In genomic region chr20:17972121-17972520, GRCh38 we compare ENCODE assay signal across 8 cellular contexts. TPM values are rescaled to one million over a fixed set of nuclear protein-coding genes. Genes with fewer than 3 reads are reported as not detected.
DNase-seq lines count a peak whose midpoint lies in the region; ATAC-seq and TF ChIP-seq lines count a peak whose summit lies in the region.

No MANE protein-coding gene starts in this region.

- H3K4me3 ChIP-seq in DND-41 (ENCODE audit: low read depth in 1 of 2, low read length in 2 of 2) (peak overlapping the region; percentile 54 to 72; a peak in 3 of 4 replicates), choroid plexus epithelial cell (ENCODE audit: low read depth, low read length) (peak overlapping the region; percentile 90), prostate gland (no peak overlapping the region)

- H3K4me2 ChIP-seq in DND-41 (ENCODE audit: insufficient read depth, low read length), result peak overlapping the region; percentile 72

- peak overlapping the region; percentile 98; the same call in 1 of the 2 replicates for H3K27ac ChIP-seq in DND-41 (ENCODE audit: low read length)
- H3K27ac ChIP-seq in prostate gland, result no peak overlapping the region

- intact Hi-C loops in prostate gland (cut with DNase I), result no loop called here

- peaks cover 52% of the 10 kb centered on the region for H3K4me1 ChIP-seq in DND-41 (ENCODE audit: insufficient read depth, low read length)
- no peaks in the 10 kb centered on the region for H3K4me1 ChIP-seq in prostate gland (replicated peaks)

- peak overlapping the region; percentile 89 for H3K4me3 Mint-ChIP-seq in nephron progenitor cell

- ATAC-seq in DND-41 (ENCODE audit: insufficient read depth, low read depth) (no peak), GM21390 (IDR thresholded peaks at IDR 0.05; ENCODE audit: unreplicated experiment) (no peak)

- H3K27me3 Mint-ChIP-seq in nephron progenitor cell (ENCODE audit: low read depth, poor library complexity), result peaks cover 3% of the 10 kb centered on the region

- TF ChIP-seq POLR2A in prostate gland (IDR thresholded peaks at IDR 0.05), result no peak

- H2AFZ ChIP-seq in DND-41 (ENCODE audit: low read depth, low read length), result no peak overlapping the region

- 64% methylated on average over 2 of the region's 2 CpGs for WGBS in prostate gland

- no peaks in the 10 kb centered on the region for H3K9me3 Mint-ChIP-seq in nephron progenitor cell

- peaks cover 45% of the 10 kb centered on the region for H4K20me1 ChIP-seq in DND-41 (ENCODE audit: insufficient read depth, low read length)

- H3K27me3 ChIP-seq in DND-41 (ENCODE audit: insufficient read depth, low read length, poor library complexity) (no peaks in the 10 kb centered on the region), prostate gland (replicated peaks; ENCODE audit: insufficient read depth) (no peaks in the 10 kb centered on the region)

- H3K4me1 Mint-ChIP-seq in nephron progenitor cell, result peaks cover 64% of the 10 kb centered on the region

- TF ChIP-seq CTCF in DND-41 (IDR thresholded peaks at IDR 0.05; ENCODE audit: borderline replicate concordance, extremely low read depth, low read length, poor library complexity, severe bottlenecking) (no peak), choroid plexus epithelial cell (conservative IDR thresholded peaks at IDR 0.05; ENCODE audit: low read depth, low read length) (no peak), nephron progenitor cell (IDR thresholded peaks at IDR 0.05) (no peak), prostate gland (IDR thresholded peaks at IDR 0.05) (no peak)

- peak overlapping the region; percentile 95 for H3K27ac Mint-ChIP-seq in nephron progenitor cell

- peak overlapping the region; percentile 89 for H3K9ac ChIP-seq in DND-41 (ENCODE audit: low read depth, low read length)

- DNase-seq in DND-41 (no peak), NAMALWA (ENCODE audit: low spot score) (peak; percentile 41), choroid plexus epithelial cell (ENCODE audit: low read depth) (peak; percentile 60), nephron progenitor cell (no peak), NCI-H2081 treated with DMSO at 0.1 percent for 48 hours (lab: John Stamatoyannopoulos, UW) (no peak), prostate gland (ENCODE audit: low spot score) (no peak)
- DNase-seq in activated CD4-positive, CD25-positive, alpha-beta regulatory T cell (lab: John Stamatoyannopoulos, UW), result no peak

- peaks cover 38% of the 10 kb centered on the region for H3K36me3 Mint-ChIP-seq in nephron progenitor cell (ENCODE audit: low read depth)

- H3K36me3 ChIP-seq in DND-41 (ENCODE audit: insufficient read depth, low read length) (peaks cover 60% of the 10 kb centered on the region), prostate gland (no peaks in the 10 kb centered on the region)

- no peaks in the 10 kb centered on the region for H3K9me3 ChIP-seq in DND-41 (ENCODE audit: insufficient read depth, low read length, severe bottlenecking)
- H3K9me3 ChIP-seq in prostate gland, result no peaks in the 10 kb centered on the region

- peaks cover 96% of the 10 kb centered on the region for H3K79me2 ChIP-seq in DND-41 (ENCODE audit: insufficient read depth, low read length)

RNA-seq across cellular contexts. Expression of gene MGME1, which starts 3.3 kb away (rescaled TPM):
- total RNA-seq in prostate gland, result 10 to 100 TPM; 11.1 to 15.5 TPM

RNA-seq across cellular contexts. Expression of gene SNX5, which starts 3.5 kb away (rescaled TPM):
- 10 to 100 TPM; 48.3 to 84.8 TPM for total RNA-seq in prostate gland

Comparison
In these comparisons a context has a peak if more than half of its experiments do, and no peak if none do; other contexts are left out.
1. DNase-seq: peak in NAMALWA (single experiment) and choroid plexus epithelial cell (single experiment); none in DND-41 (single experiment), nephron progenitor cell (single experiment), activated CD4-positive, CD25-positive, alpha-beta regulatory T cell (0 of 4), NCI-H2081 treated with DMSO at 0.1 percent for 48 hours (single experiment) and prostate gland (single experiment).
2. H3K4me3 ChIP-seq: peak in DND-41 (2 of 2) and choroid plexus epithelial cell (single experiment); none in prostate gland (0 of 2).